Comparison of ENCODE assay signal across 8 cellular contexts in the genomic region with DNA sequence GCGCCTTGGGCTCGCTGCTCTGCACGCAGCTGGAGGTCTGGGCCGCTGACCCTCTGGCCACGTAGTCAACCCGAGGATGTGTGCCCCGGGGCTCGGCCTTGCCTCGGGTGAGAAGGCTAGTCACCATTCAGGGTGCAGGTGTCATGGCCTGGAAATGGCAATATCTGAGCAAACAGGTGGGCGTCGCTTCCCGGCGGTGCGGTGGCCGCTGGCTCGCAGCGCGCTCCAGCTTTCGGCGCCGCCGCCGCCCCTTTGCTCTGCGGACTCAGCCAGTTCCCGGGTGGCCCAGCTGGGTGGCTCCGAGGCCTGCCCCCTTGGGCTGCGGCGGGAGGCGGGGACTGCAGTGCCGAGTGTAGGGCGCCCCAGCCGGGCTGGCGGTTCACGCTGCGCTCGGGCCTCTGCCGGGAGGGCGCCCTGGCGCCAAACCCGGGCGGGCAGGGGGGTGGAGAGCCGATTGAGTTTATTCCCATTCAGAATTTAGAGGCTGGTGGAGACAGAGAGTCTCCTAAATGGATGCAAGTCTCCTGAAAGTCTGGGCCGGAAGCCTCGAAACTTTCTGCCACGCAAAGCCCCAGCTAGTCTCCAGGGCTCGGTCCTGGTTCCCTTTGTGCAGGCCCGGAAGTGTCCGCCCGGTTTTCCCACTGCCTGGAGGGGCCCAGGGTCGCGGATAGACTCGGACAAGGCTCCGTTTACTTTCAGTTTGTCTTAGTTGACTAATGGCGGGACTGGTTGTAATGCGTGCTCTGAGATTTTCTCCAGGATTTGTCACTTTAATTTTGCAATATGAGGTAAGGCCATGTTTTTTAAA. TPM values are rescaled to one million over a fixed set of nuclear protein-coding genes. Genes with fewer than 3 reads are reported as not detected.
DNase-seq lines count a peak whose midpoint lies in the region; ATAC-seq and TF ChIP-seq lines count a peak whose summit lies in the region.

No MANE protein-coding gene starts in this region.

- peaks cover 0 to 22% (median 8%) of the 10 kb centered on the region in 4 donors for H3K4me1 Mint-ChIP-seq in CD4-positive, CD25-positive, alpha-beta regulatory T cell
- peaks cover 17% of the 10 kb centered on the region for H3K4me1 Mint-ChIP-seq in activated naive CD8-positive, alpha-beta T cell treated with anti-CD3 and anti-CD28 coated beads, Interleukin-2, amount 50 U/mL, for 24 hours

- peaks cover 44% of the 10 kb centered on the region for H3K27me3 ChIP-seq in CD4-positive, CD25-positive, alpha-beta regulatory T cell (ENCODE audit: control insufficient read depth, insufficient read depth, low read length)
- peaks cover 93% of the 10 kb centered on the region for H3K27me3 ChIP-seq in iPS-20b (ENCODE audit: insufficient read depth, low read length)

- H3K9me3 Mint-ChIP-seq in CD4-positive, CD25-positive, alpha-beta regulatory T cell = peaks cover 0 to 9% (median 0%) of the 10 kb centered on the region in 7 donors
- no peaks in the 10 kb centered on the region for H3K9me3 Mint-ChIP-seq in activated naive CD8-positive, alpha-beta T cell treated with anti-CD3 and anti-CD28 coated beads, Interleukin-2, amount 50 U/mL, for 24 hours

- peak overlapping the region; percentile 9 for H3K4me3 ChIP-seq in CD4-positive, CD25-positive, alpha-beta regulatory T cell (ENCODE audit: low read depth, low read length)
- H3K4me3 ChIP-seq in iPS-20b (ENCODE audit: low read length) = peak overlapping the region; percentile 65

- H3K4me1 ChIP-seq in CD4-positive, CD25-positive, alpha-beta regulatory T cell (ENCODE audit: control insufficient read depth, insufficient read depth, low read length, poor library complexity, severe bottlenecking) = peaks cover 8% of the 10 kb centered on the region
- H3K4me1 ChIP-seq in iPS-20b (ENCODE audit: insufficient read depth, low read length) = peaks cover 3% of the 10 kb centered on the region; the same call in 1 of the 2 replicates

- CTCF ChIA-PET in GM10248 (lab: Yijun Ruan, JAX) = interaction anchor here (0.9 to 5.4 kb wide), 4 partner anchors 9 to 17 kb away, joined by 3 to 27 read pairs (median 4); partner anchors contain the start of gene TFAP2A

- no peak overlapping the region for H3K27ac Mint-ChIP-seq in CD4-positive, CD25-positive, alpha-beta regulatory T cell
- no peak overlapping the region for H3K27ac Mint-ChIP-seq in activated naive CD8-positive, alpha-beta T cell treated with anti-CD3 and anti-CD28 coated beads, Interleukin-2, amount 50 U/mL, for 24 hours

- DNase-seq in CD4-positive, CD25-positive, alpha-beta regulatory T cell = no peak
- no peak for DNase-seq in activated naive CD8-positive, alpha-beta T cell treated with anti-CD3 and anti-CD28 coated beads, Interleukin-2, amount 50 U/mL, for 24 hours
- no peak for DNase-seq in stimulated activated naive CD8-positive, alpha-beta T cell treated with anti-CD3 and anti-CD28 coated beads, Interleukin-15, Interleukin-2, amounts not matched to agents 100 U/mL and 50 U/mL, for 24 hours
- DNase-seq in GM10248 (ENCODE audit: extremely low spot score) = no peak

- H3K9me3 ChIP-seq in CD4-positive, CD25-positive, alpha-beta regulatory T cell (ENCODE audit: control insufficient read depth in 2 of 2, low read length in 2 of 2) = no peaks in the 10 kb centered on the region
- peaks cover 8% of the 10 kb centered on the region; the same call in 1 of the 2 replicates for H3K9me3 ChIP-seq in iPS-20b (ENCODE audit: insufficient read depth, low read depth, low read length)

- POLR2A ChIA-PET in GM10248 (lab: Yijun Ruan, JAX) = no interaction called here

- peaks cover 3% of the 10 kb centered on the region for H3K36me3 Mint-ChIP-seq in CD4-positive, CD25-positive, alpha-beta regulatory T cell
- H3K36me3 Mint-ChIP-seq in activated naive CD8-positive, alpha-beta T cell treated with anti-CD3 and anti-CD28 coated beads, Interleukin-2, amount 50 U/mL, for 24 hours (ENCODE audit: low read depth) = peaks cover 2% of the 10 kb centered on the region

- peak overlapping the region; percentile 25; the same call in 1 of the 2 replicates for H3K9ac ChIP-seq in iPS-20b (ENCODE audit: low read depth, low read length)

- no peak for TF ChIP-seq CTCF in GM10248 (IDR thresholded peaks at IDR 0.05; ENCODE audit: control extremely low read depth, extremely low read depth, low read depth, missing control alignments)

- H3K27ac ChIP-seq in CD4-positive, CD25-positive, alpha-beta regulatory T cell (ENCODE audit: insufficient read depth, low read length, poor library complexity, severe bottlenecking) = no peak overlapping the region
- no peak overlapping the region for H3K27ac ChIP-seq in iPS-20b (ENCODE audit: low read length)

- peak in 1 of 2 donors; percentile 31 for ATAC-seq in CD4-positive, CD25-positive, alpha-beta regulatory T cell (ENCODE audit: low read depth in 2 of 2)
- ATAC-seq in GM19324 (IDR thresholded peaks at IDR 0.05; ENCODE audit: low FRiP score, unreplicated experiment) = peak; percentile 65
- ATAC-seq in HG03442 (IDR thresholded peaks at IDR 0.05; ENCODE audit: unreplicated experiment) = peak; percentile 66
- no peak for ATAC-seq in activated naive CD8-positive, alpha-beta T cell treated with anti-CD3 and anti-CD28 coated beads, Interleukin-2, amount 50 U/mL, for 24 hours
- peak; percentile 37 for ATAC-seq in stimulated activated naive CD8-positive, alpha-beta T cell treated with anti-CD3 and anti-CD28 coated beads, Interleukin-15, Interleukin-2, amounts not matched to agents 100 U/mL and 50 U/mL, for 24 hours
- no peak for ATAC-seq in HG02840 (IDR thresholded peaks at IDR 0.05; ENCODE audit: low FRiP score, unreplicated experiment)

- H3K27me3 Mint-ChIP-seq in CD4-positive, CD25-positive, alpha-beta regulatory T cell = peaks cover 84% of the 10 kb centered on the region
- H3K27me3 Mint-ChIP-seq in activated naive CD8-positive, alpha-beta T cell treated with anti-CD3 and anti-CD28 coated beads, Interleukin-2, amount 50 U/mL, for 24 hours = peaks cover 81% of the 10 kb centered on the region

- no peaks in the 10 kb centered on the region for H3K36me3 ChIP-seq in CD4-positive, CD25-positive, alpha-beta regulatory T cell (ENCODE audit: control insufficient read depth, insufficient read depth, low read length)
- H3K36me3 ChIP-seq in iPS-20b (ENCODE audit: insufficient read depth, low read depth, low read length) = no peaks in the 10 kb centered on the region

- H3K4me3 Mint-ChIP-seq in CD4-positive, CD25-positive, alpha-beta regulatory T cell = peak overlapping the region in 2 of 4 donors; percentile 56 to 71
- H3K4me3 Mint-ChIP-seq in activated naive CD8-positive, alpha-beta T cell treated with anti-CD3 and anti-CD28 coated beads, Interleukin-2, amount 50 U/mL, for 24 hours = peak overlapping the region; percentile 63

RNA-seq across cellular contexts. Expression of gene TFAP2A, which starts 11.3 kb away (rescaled TPM):
- not detected for total RNA-seq in CD4-positive, CD25-positive, alpha-beta regulatory T cell
- not detected for polyA plus RNA-seq in CD4-positive, CD25-positive, alpha-beta regulatory T cell

Comparison
In these comparisons a context has a peak if more than half of its experiments do, and no peak if none do; other contexts are left out.
1. ATAC-seq: peak in GM19324 (single experiment), HG03442 (single experiment) and stimulated activated naive CD8-positive, alpha-beta T cell treated with anti-CD3 and anti-CD28 coated beads, Interleukin-15, Interleukin-2, amounts not matched to agents 100 U/mL and 50 U/mL, for 24 hours (single experiment); none in activated naive CD8-positive, alpha-beta T cell treated with anti-CD3 and anti-CD28 coated beads, Interleukin-2, amount 50 U/mL, for 24 hours (single experiment) and HG02840 (single experiment).